Comparison of ENCODE assay signal across 13 cellular contexts in genomic region chr18:41767960-41768359, GRCh38.
DNase-seq lines count a peak whose midpoint lies in the region; TF ChIP-seq lines count a peak whose summit lies in the region.
"Had no signal": no experiment of that assay in that cellular context is flagged by ENCODE, and none has a peak within 500 bp of the region (broad histone marks: within the 10 kb centered on the region; RNA-seq: fewer than 3 reads in every experiment).

No MANE protein-coding gene starts in this region.

- no peaks in the 10 kb centered on the region for H3K36me3 Mint-ChIP-seq in CD8-positive, alpha-beta memory T cell
- H3K36me3 Mint-ChIP-seq: CD14-positive monocyte had no signal

- DNase-seq in cardiac muscle cell (ENCODE audit: low read depth in 1 of 2, low spot score in 1 of 2) (peak; percentile 60 to 66), cardiac septum (ENCODE audit: low spot score) (no peak), RPMI7951 (ENCODE audit: low read depth) (peak; percentile 34), fibroblast of peridontal ligament (ENCODE audit: extremely low read depth) (peak; percentile 58), NCI-H187 (lab: John Stamatoyannopoulos, UW) (no peak), T-helper 1 cell (no peak), NCI-H526 treated with DMSO at 0.1 percent for 48 hours (lab: John Stamatoyannopoulos, UW) (no peak)
- DNase-seq in CD8-positive, alpha-beta memory T cell = no peak
- DNase-seq: activated B cell treated with CpG ODN at 0.5 μM for 24 hours, NCI-H345 had no signal

- H3K27me3 ChIP-seq in cardiac muscle cell = no peaks in the 10 kb centered on the region
- no peaks in the 10 kb centered on the region for H3K27me3 ChIP-seq in CD8-positive, alpha-beta memory T cell (ENCODE audit: insufficient read depth, low read length, poor library complexity, severe bottlenecking)

- intact Hi-C loops in cardiac septum (cut with DNase I) = no loop called here

- H3K27me3 Mint-ChIP-seq in CD8-positive, alpha-beta memory T cell = peaks cover 0 to 4% of the 10 kb centered on the region in 2 donors
- H3K27me3 Mint-ChIP-seq: activated B cell treated with CpG ODN at 0.5 μM for 24 hours; central memory CD8-positive, alpha-beta T cell had no signal

- POLR2A ChIA-PET in CD8-positive, alpha-beta memory T cell (lab: Charles Lee) = no interaction called here

- H3K27ac ChIP-seq in cardiac muscle cell = no peak overlapping the region
- no peak overlapping the region for H3K27ac ChIP-seq in CD8-positive, alpha-beta memory T cell (ENCODE audit: low read depth, low read length)
- H3K27ac ChIP-seq: skin epidermis had no signal

- H3K4me1 ChIP-seq in cardiac muscle cell (ENCODE audit: low read depth) = no peaks in the 10 kb centered on the region
- no peaks in the 10 kb centered on the region for H3K4me1 ChIP-seq in CD8-positive, alpha-beta memory T cell (ENCODE audit: insufficient read depth, low read length)

- CTCF ChIA-PET in CD8-positive, alpha-beta memory T cell (lab: Charles Lee) = no interaction called here

- peaks cover 0 to 2% (median 0%) of the 10 kb centered on the region in 5 donors for H3K9me3 Mint-ChIP-seq in CD8-positive, alpha-beta memory T cell
- H3K9me3 Mint-ChIP-seq: activated B cell treated with CpG ODN at 0.5 μM for 24 hours had no signal

- no peak overlapping the region for H3K4me3 Mint-ChIP-seq in CD8-positive, alpha-beta memory T cell
- H3K4me3 Mint-ChIP-seq: activated B cell treated with CpG ODN at 0.5 μM for 24 hours; CD14-positive monocyte; central memory CD8-positive, alpha-beta T cell had no signal

- no peaks in the 10 kb centered on the region for H3K36me3 ChIP-seq in cardiac muscle cell
- H3K36me3 ChIP-seq in CD8-positive, alpha-beta memory T cell (ENCODE audit: insufficient read depth, low read length) = no peaks in the 10 kb centered on the region

- H3K9me3 ChIP-seq in cardiac muscle cell (ENCODE audit: low read depth) = no peaks in the 10 kb centered on the region
- H3K9me3 ChIP-seq in CD8-positive, alpha-beta memory T cell (ENCODE audit: low read length) = no peaks in the 10 kb centered on the region

- no peak overlapping the region for H3K27ac Mint-ChIP-seq in CD8-positive, alpha-beta memory T cell
- H3K27ac Mint-ChIP-seq: activated B cell treated with CpG ODN at 0.5 μM for 24 hours, CD14-positive monocyte had no signal

- TF ChIP-seq CTCF in cardiac muscle cell (IDR thresholded peaks at IDR 0.05; ENCODE audit: low read depth, low read length) = peak; percentile 26

- no peak overlapping the region for H3K4me3 ChIP-seq in cardiac muscle cell
- H3K4me3 ChIP-seq in CD8-positive, alpha-beta memory T cell (ENCODE audit: low read length) = no peak overlapping the region
- H3K4me3 ChIP-seq: skin epidermis had no signal

- H3K4me1 Mint-ChIP-seq in CD8-positive, alpha-beta memory T cell = no peaks in the 10 kb centered on the region
- H3K4me1 Mint-ChIP-seq: activated B cell treated with CpG ODN at 0.5 μM for 24 hours; CD14-positive monocyte; central memory CD8-positive, alpha-beta T cell had no signal

Comparison
In these comparisons a context has a peak if more than half of its experiments do, and no peak if none do; other contexts are left out.
1. DNase-seq: peak in cardiac muscle cell (2 of 2), RPMI7951 (single experiment) and fibroblast of peridontal ligament (single experiment); none in cardiac septum (single experiment), CD8-positive, alpha-beta memory T cell (0 of 5), NCI-H187 (0 of 2), T-helper 1 cell (0 of 5) and NCI-H526 treated with DMSO at 0.1 percent for 48 hours (single experiment).